Comparison of ENCODE assay signal across 27 cellular contexts in the genomic region with DNA sequence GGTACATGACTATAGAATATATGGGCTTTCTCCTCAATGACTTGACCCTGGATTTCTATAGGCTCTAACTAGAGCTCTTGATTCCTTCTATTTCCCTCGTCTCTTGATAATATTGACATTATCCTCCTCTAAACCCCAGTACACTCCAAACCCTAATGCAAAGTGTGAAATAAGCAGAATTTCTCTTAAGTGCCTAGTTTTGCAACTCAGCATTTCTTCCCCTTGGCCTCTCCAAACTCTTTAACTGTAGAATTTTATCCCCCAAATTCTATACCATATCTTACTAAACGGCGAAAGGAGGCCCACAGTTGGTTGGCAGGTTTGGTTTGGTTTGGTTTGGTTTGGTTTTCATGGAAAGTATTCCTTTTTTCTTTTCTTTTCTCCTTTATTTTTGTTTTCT.
"Had no signal": no experiment of that assay in that cellular context is flagged by ENCODE, and none has a peak within 500 bp of the region (broad histone marks: within the 10 kb centered on the region; RNA-seq: fewer than 3 reads in every experiment).

No MANE protein-coding gene starts in this region.

- H3K4me3 ChIP-seq: coronary artery, dorsolateral prefrontal cortex, esophagus squamous epithelium, gastrocnemius medialis, heart right ventricle, left lung, lower lobe of right lung, mucosa of descending colon had no signal

- H3K36me3 ChIP-seq: esophagus squamous epithelium, gastrocnemius medialis, heart right ventricle, left lung, lower lobe of right lung had no signal

- H3K4me1 ChIP-seq: esophagus squamous epithelium, gastrocnemius medialis, heart right ventricle, left lung, lower lobe of right lung had no signal

- H3K27me3 ChIP-seq: dorsolateral prefrontal cortex, esophagus squamous epithelium, gastrocnemius medialis, heart right ventricle, left lung had no signal

- H3K27ac ChIP-seq: coronary artery, dorsolateral prefrontal cortex, epithelial cell of prostate, esophagus squamous epithelium, gastrocnemius medialis, heart right ventricle, left lung, lower lobe of right lung had no signal

- H3K9me3 ChIP-seq: esophagus squamous epithelium, gastrocnemius medialis, lower lobe of right lung, mucosa of descending colon had no signal

- FAIRE-seq: colon, endometrium, islet of Langerhans, keratinocyte had no signal

- DNase-seq: dermis blood vessel endothelial cell; dorsolateral prefrontal cortex; effector CD4-positive, alpha-beta T cell; effector memory CD8-positive, alpha-beta T cell; endodermal cell; erythroblast; esophagus squamous epithelium; foreskin melanocyte; gastrocnemius medialis; glutamatergic neuron; head of caudate nucleus; heart right ventricle; hippocampal formation; left cardiac atrium; left lung; left ventricle myocardium superior; lower lobe of right lung; mesenchymal stem cell; mucosa of descending colon; naive B cell had no signal

- ATAC-seq: effector memory CD8-positive, alpha-beta T cell; esophagus mucosa; gastrocnemius medialis; heart right ventricle; left cardiac atrium; left lung; left ventricle myocardium superior; lower lobe of right lung; mucosa of descending colon had no signal
